ENCODE assay signal across 22 cellular contexts in the genomic region with DNA sequence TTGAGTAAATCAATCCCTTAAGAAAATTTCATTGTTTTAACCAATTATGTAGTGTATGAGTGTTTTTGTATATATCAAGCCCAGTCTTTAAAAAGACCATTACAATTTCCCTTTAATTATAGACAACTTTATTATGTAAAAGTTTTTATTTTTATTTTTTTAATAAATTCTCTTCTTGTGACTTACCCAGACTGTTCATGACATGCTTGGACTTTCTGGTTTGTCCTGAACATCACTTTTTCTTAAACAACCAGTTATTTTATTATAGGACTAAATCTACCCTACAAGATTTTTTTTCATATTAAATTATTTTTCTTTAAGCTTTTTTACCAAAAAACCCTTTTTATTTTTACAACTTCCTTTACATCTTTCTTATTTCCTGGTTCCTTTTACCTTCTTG.
"Had no signal": no experiment of that assay in that cellular context is flagged by ENCODE, and none has a peak within 500 bp of the region (broad histone marks: within the 10 kb centered on the region; RNA-seq: fewer than 3 reads in every experiment).

No MANE protein-coding gene starts in this region.

- H3K4me1 Mint-ChIP-seq: activated naive CD8-positive, alpha-beta T cell treated with anti-CD3 and anti-CD28 coated beads, Interleukin-2, amount 10 ng/mL, durations not matched to agents 7 days and 5 days had no signal

- DNase-seq: activated CD4-positive, alpha-beta T cell treated with anti-CD3 and anti-CD28 coated beads for 4 hours; activated CD4-positive, alpha-beta T cell treated with anti-CD3 and anti-CD28 coated beads, Interleukin-2, amount 50 U/mL, for 48 hours; activated CD4-positive, CD25-positive, alpha-beta regulatory T cell; activated naive CD4-positive, alpha-beta T cell treated with Interleukin-2 at 50 U/mL for 16 hours; activated naive CD8-positive, alpha-beta T cell treated with anti-CD3 and anti-CD28 coated beads, Interleukin-2, amount 10 ng/mL, durations not matched to agents 7 days and 5 days; activated T-cell treated with anti-CD3 and anti-CD28 coated beads, Interleukin-2, amount 50 U/mL, for 48 hours; anterior cingulate cortex; body of pancreas; foreskin melanocyte; glutamatergic neuron; hypothalamus; ovary; spleen; stimulated activated CD4-positive, alpha-beta T cell treated with anti-CD3 and anti-CD28 coated beads, Interleukin-4, amount 100 ng/mL, for 1 hour; stimulated activated naive CD4-positive, alpha-beta T cell; testis; trophoblast cell had no signal

- H3K27me3 Mint-ChIP-seq: activated naive CD8-positive, alpha-beta T cell treated with anti-CD3 and anti-CD28 coated beads, Interleukin-2, amount 10 ng/mL, durations not matched to agents 7 days and 5 days; natural killer cell treated with Interleukin-12 subunit alpha and Interleukin-12 subunit beta and Interleukin-15 and Interleukin-18, amount 100 ng/mL, for 72 hours had no signal

- H3K27ac Mint-ChIP-seq: activated naive CD8-positive, alpha-beta T cell treated with anti-CD3 and anti-CD28 coated beads, Interleukin-2, amount 10 ng/mL, durations not matched to agents 7 days and 5 days; natural killer cell treated with Interleukin-12 subunit alpha and Interleukin-12 subunit beta and Interleukin-15 and Interleukin-18, amount 100 ng/mL, for 72 hours had no signal

- H3K4me3 ChIP-seq: body of pancreas, cardiac muscle cell, ovary, prostate gland, spleen, testis, vagina had no signal

- ATAC-seq: body of pancreas; natural killer cell treated with Interleukin-12 subunit alpha and Interleukin-12 subunit beta and Interleukin-15 and Interleukin-18, amount 100 ng/mL, for 72 hours had no signal

- H3K27ac ChIP-seq: body of pancreas, cardiac muscle cell, neutrophil, ovary, prostate gland, spleen, testis, vagina had no signal

- H3K36me3 ChIP-seq: cardiac muscle cell, neutrophil, ovary, prostate gland, spleen, vagina had no signal

- H3K9me3 Mint-ChIP-seq: activated naive CD8-positive, alpha-beta T cell treated with anti-CD3 and anti-CD28 coated beads, Interleukin-2, amount 10 ng/mL, durations not matched to agents 7 days and 5 days had no signal

- H3K4me1 ChIP-seq: body of pancreas, prostate gland, spleen, testis, vagina had no signal

- H3K27me3 ChIP-seq: body of pancreas, cardiac muscle cell, neutrophil, ovary, spleen, testis, vagina had no signal

- H3K36me3 Mint-ChIP-seq: activated naive CD8-positive, alpha-beta T cell treated with anti-CD3 and anti-CD28 coated beads, Interleukin-2, amount 10 ng/mL, durations not matched to agents 7 days and 5 days; natural killer cell treated with Interleukin-12 subunit alpha and Interleukin-12 subunit beta and Interleukin-15 and Interleukin-18, amount 100 ng/mL, for 72 hours had no signal

- H3K4me3 Mint-ChIP-seq: activated naive CD8-positive, alpha-beta T cell treated with anti-CD3 and anti-CD28 coated beads, Interleukin-2, amount 10 ng/mL, durations not matched to agents 7 days and 5 days; natural killer cell treated with Interleukin-12 subunit alpha and Interleukin-12 subunit beta and Interleukin-15 and Interleukin-18, amount 100 ng/mL, for 72 hours had no signal
